Comparison of ENCODE assay signal across 18 cellular contexts in the genomic region with DNA sequence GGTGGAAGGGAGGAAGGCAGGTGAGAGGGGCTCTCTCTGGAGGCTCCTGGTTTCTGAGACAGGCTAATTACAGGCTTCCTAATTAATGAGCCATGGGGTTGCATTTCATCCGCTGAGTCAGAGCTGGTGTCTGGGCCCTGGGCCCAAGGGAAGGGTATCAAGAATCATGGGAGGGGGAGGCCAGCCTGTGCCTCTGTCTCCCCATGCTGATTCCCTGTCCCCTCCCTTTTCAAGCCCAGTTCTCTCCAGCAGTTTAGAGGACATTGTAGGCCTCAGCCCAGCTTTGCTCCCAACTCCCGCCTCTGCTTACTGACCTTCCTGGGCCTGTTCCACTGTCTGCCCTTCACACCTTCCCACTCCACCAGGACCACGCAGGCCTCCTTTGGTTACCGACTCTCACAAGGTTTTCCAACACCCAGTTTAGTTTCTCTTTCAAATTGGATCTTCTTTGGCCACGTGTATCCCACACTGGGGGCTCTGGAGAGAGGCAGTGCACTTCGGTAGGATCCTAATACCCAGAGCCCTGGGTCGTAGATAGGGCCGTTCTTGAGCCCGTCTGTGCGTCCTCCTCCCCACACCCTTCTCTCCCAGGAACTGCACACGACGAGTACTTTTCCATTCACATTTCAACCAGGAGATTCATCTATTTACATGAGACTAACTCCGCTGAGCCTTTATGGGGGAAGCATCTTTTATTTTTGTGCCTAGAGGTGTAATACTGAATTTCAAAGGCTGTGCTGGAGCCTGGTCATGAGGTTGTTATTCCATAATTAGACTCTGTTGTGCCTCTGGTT. TPM values are rescaled to one million over a fixed set of nuclear protein-coding genes. Genes with fewer than 3 reads are reported as not detected.
A peak's percentile ranks its signal among the peaks of the same experiment; 100 is the strongest.
DNase-seq lines count a peak whose midpoint lies in the region; ATAC-seq and TF ChIP-seq lines count a peak whose summit lies in the region.
"Had no signal": no experiment of that assay in that cellular context is flagged by ENCODE, and none has a peak within 500 bp of the region (broad histone marks: within the 10 kb centered on the region; RNA-seq: fewer than 3 reads in every experiment).

No MANE protein-coding gene starts in this region.

- POLR2A ChIA-PET in CD4-positive, alpha-beta T cell (lab: Charles Lee) = interaction anchor here (1.1 to 3.1 kb wide), 4 partner anchors 9 to 31 kb away, joined by 3 to 21 read pairs (median 6); partner anchors contain the start of gene OXT
- POLR2A ChIA-PET in HEK293 (lab: Yijun Ruan, JAX) = no interaction called here

- H3K9me3 Mint-ChIP-seq in CD4-positive, alpha-beta T cell = no peaks in the 10 kb centered on the region
- H3K9me3 Mint-ChIP-seq: H9, neural crest cell had no signal

- H3K27me3 ChIP-seq in CD4-positive, alpha-beta T cell (ENCODE audit: control insufficient read depth, insufficient read depth, low read length) = no peaks in the 10 kb centered on the region
- H3K27me3 ChIP-seq in adrenal gland = no peaks in the 10 kb centered on the region
- H3K27me3 ChIP-seq in vagina = no peaks in the 10 kb centered on the region
- H3K27me3 ChIP-seq: BE2C, Peyer's patch had no signal

- ATAC-seq in CD4-positive, alpha-beta T cell (ENCODE audit: poor library complexity) = no peak
- ATAC-seq: right cardiac atrium had no signal

- no peaks in the 10 kb centered on the region for H3K9me3 ChIP-seq in CD4-positive, alpha-beta T cell (ENCODE audit: control insufficient read depth, low read length)
- H3K9me3 ChIP-seq in HEK293 (ENCODE audit: control insufficient read depth, insufficient read depth, low read depth, low read length) = no peaks in the 10 kb centered on the region
- no peaks in the 10 kb centered on the region for H3K9me3 ChIP-seq in adrenal gland (replicated peaks in 1 of 3)
- no peaks in the 10 kb centered on the region for H3K9me3 ChIP-seq in vagina
- H3K9me3 ChIP-seq: BE2C, Peyer's patch had no signal

- H3K4me3 Mint-ChIP-seq in CD4-positive, alpha-beta T cell = no peak overlapping the region
- H3K4me3 Mint-ChIP-seq: H9, neural crest cell had no signal

- peaks cover 7% of the 10 kb centered on the region for H3K36me3 Mint-ChIP-seq in CD4-positive, alpha-beta T cell (ENCODE audit: low read depth)

- H3K27me3 Mint-ChIP-seq in CD4-positive, alpha-beta T cell = no peaks in the 10 kb centered on the region

- TF ChIP-seq POLR2A in adrenal gland (IDR thresholded peaks at IDR 0.05) (peak in 1 of 2 donors; percentile 2), vagina (IDR thresholded peaks at IDR 0.05) (no peak)

- TF ChIP-seq CTCF in CD4-positive, alpha-beta T cell (IDR thresholded peaks at IDR 0.05) = no peak
- no peak for TF ChIP-seq CTCF in HEK293 (tag by site-specific recombination; IDR thresholded peaks at IDR 0.05)
- TF ChIP-seq CTCF in adrenal gland (IDR thresholded peaks at IDR 0.05) = no peak
- TF ChIP-seq CTCF in vagina (IDR thresholded peaks at IDR 0.05) = no peak
- no peak for TF ChIP-seq CTCF in GM13976 (IDR thresholded peaks at IDR 0.05; ENCODE audit: borderline replicate concordance, control extremely low read depth, extremely low read depth, insufficient read depth, missing control alignments)

- no peaks in the 10 kb centered on the region for H3K36me3 ChIP-seq in HEK293 (ENCODE audit: control insufficient read depth in 2 of 2, insufficient read depth in 1 of 2, low read length in 2 of 2)
- no peaks in the 10 kb centered on the region for H3K36me3 ChIP-seq in adrenal gland (replicated peaks in 1 of 2)
- H3K36me3 ChIP-seq in vagina = no peaks in the 10 kb centered on the region
- H3K36me3 ChIP-seq: BE2C had no signal

- H3K27ac ChIP-seq in CD4-positive, alpha-beta T cell (ENCODE audit: low read depth, low read length) = no peak overlapping the region
- H3K27ac ChIP-seq in HEK293 (ENCODE audit: extremely low read depth, low read depth, low read length) (no peak overlapping the region), adrenal gland (peak overlapping the region in 4 of 5 donors; percentile 55 to 79 (median 70)), vagina (no peak overlapping the region)
- H3K27ac ChIP-seq: Peyer's patch had no signal

- 74 to 84% (median 79%) methylated on average over 13 of the region's 13 CpGs for WGBS in adrenal gland, 4 donors

- H3K4me3 ChIP-seq in HEK293 (ENCODE audit: low read depth, low read length) (no peak overlapping the region), adrenal gland (no peak overlapping the region), vagina (no peak overlapping the region)
- H3K4me3 ChIP-seq: Peyer's patch had no signal

- H3K4me1 Mint-ChIP-seq in CD4-positive, alpha-beta T cell (ENCODE audit: low read depth) = peaks cover 24% of the 10 kb centered on the region
- H3K4me1 Mint-ChIP-seq: neural crest cell had no signal

- peak overlapping the region; percentile 74 for H3K27ac Mint-ChIP-seq in CD4-positive, alpha-beta T cell

- CTCF ChIA-PET in CD4-positive, alpha-beta T cell (lab: Charles Lee) = interaction anchor here (1.3 kb wide), 1 partner anchor 13 kb away, joined by 7 read pairs; no protein-coding TSS in a partner anchor
- CTCF ChIA-PET in HEK293 (lab: Yijun Ruan, JAX) = interaction anchor here (1.9 kb wide), 1 partner anchor 11 kb away, joined by 6 read pairs; no protein-coding TSS in a partner anchor

- DNase-seq in CD4-positive, alpha-beta T cell = no peak
- DNase-seq in adrenal gland (no peak), occipital lobe (lab: John Stamatoyannopoulos, UW) (peak; percentile 26), vagina (ENCODE audit: extremely low spot score in 2 of 2) (no peak), GM13976 (ENCODE audit: low spot score) (no peak)
- DNase-seq in effector CD8-positive, alpha-beta T cell (lab: John Stamatoyannopoulos, UW) = no peak
- DNase-seq: aorta, BE2C, H9, KBM-7, NCI-H1092, NCI-H2107, Peyer's patch had no signal

- H3K4me1 ChIP-seq in HEK293 (ENCODE audit: control insufficient read depth, insufficient read depth, low read length) (no peaks in the 10 kb centered on the region), adrenal gland (replicated peaks in 1 of 2) (peaks cover 0 to 9% of the 10 kb centered on the region in 2 donors), vagina (no peaks in the 10 kb centered on the region)
- H3K4me1 ChIP-seq: Peyer's patch had no signal

- in situ Hi-C loops in GM13976 (cut with MboI; ENCODE audit: low sequenced_read_pairs, unreplicated experiment) = no loop called here

- intact Hi-C loops in CD4-positive, alpha-beta T cell (cut with DNase I, micrococcal nuclease) = no loop called here
- intact Hi-C loops in adrenal gland (cut with DNase I) = no loop called here
- intact Hi-C loops in vagina (cut with DNase I) = no loop called here

TF ChIP-seq in HEK293, 187 proteins besides CTCF, POLR2A, EP300 and RAD21:
- TF ChIP-seq SP7 (tag by site-specific recombination; IDR thresholded peaks at IDR 0.05) = peak; percentile 91
- TF ChIP-seq ZNF600 (tag by site-specific recombination; IDR thresholded peaks at IDR 0.05) = 0 out of 2 replicates have a peak, but pooled peaks have one; percentile 45
- no peak for TF ChIP-seq ZNF768 (tag by site-specific recombination; IDR thresholded peaks at IDR 0.05)
- TF ChIP-seq ZBTB20 (tag by site-specific recombination; IDR thresholded peaks at IDR 0.05) = peak; percentile 17; the same call in 1 of the 2 replicates
- no peak for TF ChIP-seq ZNF426 (tag by site-specific recombination; IDR thresholded peaks at IDR 0.05)

RNA-seq across cellular contexts. Expression of gene AVP, which starts 18.2 kb away (rescaled TPM):
- under 1 TPM; 0.47 to 0.56 TPM for total RNA-seq in CD4-positive, alpha-beta T cell
- total RNA-seq in adrenal gland (under 1 TPM in 3 of 8 donors, not detected in 5; 0.53 to 0.75 (median 0.74) TPM), occipital lobe (not detected), vagina (not detected)
- polyA plus RNA-seq in adrenal gland = under 1 TPM in 1 of 3 donors, not detected in 2; 0.27 TPM
- total RNA-seq: aorta, chondrocyte, fibroblast of villous mesenchyme, H9, neural crest cell, right cardiac atrium had no signal
- polyA plus RNA-seq: aorta, right cardiac atrium had no signal

RNA-seq across cellular contexts. Expression of gene OXT, which starts 31.4 kb away (rescaled TPM):
- total RNA-seq in CD4-positive, alpha-beta T cell = 1 to 10 TPM; 1.1 to 1.6 TPM
- total RNA-seq in adrenal gland (1 to 10 TPM in 3 of 8 donors, under 1 TPM in 2, not detected in 3; 0.47 to 1.8 (median 1.1) TPM), occipital lobe (not detected), vagina (not detected)
- polyA plus RNA-seq in adrenal gland = 10 to 100 TPM in 1 of 3 donors, 1 to 10 TPM in 1, not detected in 1; 1.5 to 20.5 TPM
- total RNA-seq: aorta, chondrocyte, fibroblast of villous mesenchyme, H9, neural crest cell had no signal
- polyA plus RNA-seq: right cardiac atrium had no signal

RNA-seq across cellular contexts. Expression of gene FASTKD5, which starts 56.9 kb away (rescaled TPM):
- total RNA-seq in CD4-positive, alpha-beta T cell = 10 to 100 TPM; 37.9 to 38.7 TPM
- total RNA-seq in adrenal gland (10 to 100 TPM; 19.1 to 33.8 (median 27.2) TPM), occipital lobe (17.8 TPM), vagina (10.3 TPM)
- 10 to 100 TPM in 2 of 3 donors, 1 to 10 TPM in 1; 7.2 to 45.0 (median 12.3) TPM for polyA plus RNA-seq in adrenal gland

RNA-seq across cellular contexts. Expression of gene UBOX5, which starts 56.9 kb away (rescaled TPM):
- 10 to 100 TPM; 11.9 to 13.0 TPM for total RNA-seq in CD4-positive, alpha-beta T cell
- total RNA-seq in adrenal gland = 10 to 100 TPM in 1 of 8 donors, 1 to 10 TPM in 7; 3.1 to 10.2 (median 8.1) TPM
- 1 to 10 TPM; 4.8 to 9.2 (median 5.0) TPM for polyA plus RNA-seq in adrenal gland
- 1.9 TPM for total RNA-seq in occipital lobe
- total RNA-seq in vagina = 7.6 TPM

RNA-seq across cellular contexts. Expression of gene MRPS26, which starts 56.9 kb away (rescaled TPM):
- 10 to 100 TPM; 19.3 to 22.7 TPM for total RNA-seq in CD4-positive, alpha-beta T cell
- total RNA-seq in adrenal gland (100 to 1,000 TPM in 2 of 8 donors, 10 to 100 TPM in 6; 67.2 to 144 (median 77.8) TPM), occipital lobe (36.0 TPM), vagina (52.3 TPM)
- 100 to 1,000 TPM in 2 of 3 donors, 10 to 100 TPM in 1; 27.9 to 145 (median 135) TPM for polyA plus RNA-seq in adrenal gland

Comparison
In these comparisons a context has a peak if more than half of its experiments do, and no peak if none do; other contexts are left out.
1. H3K27ac ChIP-seq: peak in adrenal gland (4 of 5); none in CD4-positive, alpha-beta T cell (single experiment), HEK293 (single experiment) and vagina (single experiment).